ENCODE assay signal across 7 cellular contexts in the genomic region with DNA sequence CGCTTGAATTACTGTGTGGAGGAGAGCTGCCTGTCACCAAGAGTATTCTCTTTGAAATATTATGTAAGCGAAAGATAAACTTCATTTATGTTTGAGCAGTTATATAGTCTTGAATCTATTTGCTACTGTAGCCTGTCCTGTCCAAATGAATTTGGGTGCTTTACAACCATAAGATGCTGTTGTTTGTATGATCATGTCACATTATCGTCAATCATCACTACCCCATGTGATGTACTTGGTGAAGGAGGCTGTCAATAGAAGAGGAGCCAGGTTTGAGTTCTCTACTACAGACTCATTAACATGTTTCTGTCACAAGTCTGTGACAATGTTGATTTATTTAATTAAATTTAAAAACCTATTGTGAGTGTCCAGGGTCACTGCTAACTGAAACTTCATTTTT.
"Had no signal": no experiment of that assay in that cellular context is flagged by ENCODE, and none has a peak within 500 bp of the region (broad histone marks: within the 10 kb centered on the region; RNA-seq: fewer than 3 reads in every experiment).

No MANE protein-coding gene starts in this region.

- FAIRE-seq: G401.6, GM12878, GM12891, GM12892, GM18507 had no signal

- DNase-seq: GDM1, GF-D8 had no signal

- ATAC-seq: GM12878 had no signal

- H3K4me3 ChIP-seq: GM12878 had no signal
